Comparison of ENCODE assay signal across 6 cellular contexts in the genomic region with DNA sequence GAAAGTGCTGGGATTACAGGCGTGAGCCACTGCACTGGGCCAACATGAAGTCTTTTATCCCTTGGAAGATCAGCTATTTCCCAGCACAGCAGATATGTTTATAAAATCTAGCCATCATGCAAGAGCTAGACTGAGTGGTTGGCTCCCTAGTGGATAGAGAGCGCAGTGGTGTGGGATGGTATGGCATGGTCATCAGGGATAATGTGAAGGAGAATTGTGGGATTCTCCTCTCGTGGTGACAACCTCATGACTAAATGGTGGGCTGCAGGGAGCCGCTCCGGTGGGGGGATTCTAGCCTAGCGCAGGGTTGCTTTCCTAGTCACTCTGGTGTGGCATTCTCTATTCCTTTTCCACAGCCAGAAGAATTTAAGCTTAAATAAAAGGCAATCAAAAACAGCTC.
"Had no signal": no experiment of that assay in that cellular context is flagged by ENCODE, and none has a peak within 500 bp of the region (broad histone marks: within the 10 kb centered on the region; RNA-seq: fewer than 3 reads in every experiment).

No MANE protein-coding gene starts in this region.

- H2AFZ ChIP-seq: GM23248 had no signal

- H3K9ac ChIP-seq: GM23248 had no signal

- H3K4me3 ChIP-seq: GM23248, K562 had no signal

- H3K27ac ChIP-seq: GM23248 had no signal

- ATAC-seq: K562 had no signal

- DNase-seq: GM23248, GOT3, H7, HCEC 1CT, IMR-90 had no signal
